ENCODE assay signal across 1 cellular context in genomic region chr3:48962939-48963338, GRCh38.
TF ChIP-seq lines count a peak whose summit lies in the region.

No MANE protein-coding gene starts in this region.

TF ChIP-seq in GM23338, 12 proteins besides CTCF, POLR2A, EP300 and RAD21 (continued from another document):
- no peak for TF ChIP-seq ZNF462 (CRISPR knock-in tag; IDR thresholded peaks at IDR 0.05)
- no peak for TF ChIP-seq REST (IDR thresholded peaks at IDR 0.05; ENCODE audit: unreplicated experiment)
- no peak for TF ChIP-seq JUNB (IDR thresholded peaks at IDR 0.05; ENCODE audit: unreplicated experiment)
- TF ChIP-seq ETS1 (IDR thresholded peaks at IDR 0.05), result no peak
